In genomic region chr4:94414907-94415306, GRCh38 we compare ENCODE assay signal across 16 cellular contexts. TPM values are rescaled to one million over a fixed set of nuclear protein-coding genes. Genes with fewer than 3 reads are reported as not detected.
DNase-seq lines count a peak whose midpoint lies in the region; ATAC-seq and TF ChIP-seq lines count a peak whose summit lies in the region.
"Had no signal": no experiment of that assay in that cellular context is flagged by ENCODE, and none has a peak within 500 bp of the region (broad histone marks: within the 10 kb centered on the region; RNA-seq: fewer than 3 reads in every experiment).

No MANE protein-coding gene starts in this region.

- no peak for DNase-seq in left ventricle myocardium inferior
- no peak for DNase-seq in right cardiac atrium
- DNase-seq in psoas muscle: no peak
- DNase-seq in uterus: no peak
- no peak for DNase-seq in activated CD4-positive, CD25-positive, alpha-beta regulatory T cell (lab: John Stamatoyannopoulos, UW)
- no peak for DNase-seq in HUDEP-2 (lab: John Stamatoyannopoulos, UW; ENCODE audit: unreplicated experiment in 76 of 76)
- DNase-seq: AML-193; Caco-2; CD4-positive, alpha-beta T cell; GOT3; H7; IMR-90 had no signal

- H3K4me1 ChIP-seq in left ventricle myocardium inferior: peaks cover 55% of the 10 kb centered on the region
- H3K4me1 ChIP-seq in right cardiac atrium (ENCODE audit: control insufficient read depth, insufficient read depth, low read length): peaks cover 2% of the 10 kb centered on the region
- H3K4me1 ChIP-seq in HEK293 (ENCODE audit: control insufficient read depth, insufficient read depth, low read length): no peaks in the 10 kb centered on the region
- peaks cover 44% of the 10 kb centered on the region for H3K4me1 ChIP-seq in psoas muscle
- H3K4me1 ChIP-seq in uterus: peaks cover 5% of the 10 kb centered on the region in 2 donors

- H3K27me3 ChIP-seq in left ventricle myocardium inferior (ENCODE audit: low read depth) (no peaks in the 10 kb centered on the region), right cardiac atrium (ENCODE audit: control insufficient read depth, insufficient read depth) (no peaks in the 10 kb centered on the region), psoas muscle (ENCODE audit: insufficient read depth in 3 of 3, low read length in 2 of 3) (no peaks in the 10 kb centered on the region), uterus (no peaks in the 10 kb centered on the region)

- TF ChIP-seq CTCF in left ventricle myocardium inferior (IDR thresholded peaks at IDR 0.05; ENCODE audit: borderline replicate concordance): no peak
- no peak for TF ChIP-seq CTCF in HEK293 (tag by site-specific recombination; IDR thresholded peaks at IDR 0.05)
- no peak for TF ChIP-seq CTCF in psoas muscle (IDR thresholded peaks at IDR 0.05)
- TF ChIP-seq CTCF in uterus (IDR thresholded peaks at IDR 0.05): no peak

- POLR2A ChIA-PET in HEK293 (lab: Yijun Ruan, JAX): no interaction called here

- H3K4me3 ChIP-seq in left ventricle myocardium inferior: no peak overlapping the region
- H3K4me3 ChIP-seq in right cardiac atrium (ENCODE audit: low read length): no peak overlapping the region
- H3K4me3 ChIP-seq in HEK293 (ENCODE audit: low read depth, low read length): no peak overlapping the region
- peak overlapping the region; percentile 1 for H3K4me3 ChIP-seq in psoas muscle
- no peak overlapping the region for H3K4me3 ChIP-seq in uterus
- H3K4me3 ChIP-seq: K562 had no signal

- 96% methylated on average over 1 of the region's 1 CpG for WGBS in right cardiac atrium
- 95 to 100% (median 99%) methylated on average over 1 of the region's 1 CpG for WGBS in psoas muscle, 3 donors

- H3K9me3 ChIP-seq in left ventricle myocardium inferior (replicated peaks): peaks cover 14% of the 10 kb centered on the region
- H3K9me3 ChIP-seq in right cardiac atrium (ENCODE audit: control insufficient read depth, low read length): no peaks in the 10 kb centered on the region
- no peaks in the 10 kb centered on the region for H3K9me3 ChIP-seq in HEK293 (ENCODE audit: control insufficient read depth, insufficient read depth, low read depth, low read length)
- H3K9me3 ChIP-seq in psoas muscle: peaks cover 4% of the 10 kb centered on the region
- H3K9me3 ChIP-seq in uterus: no peaks in the 10 kb centered on the region
- H3K9me3 ChIP-seq: Caco-2 had no signal

- no peak for ATAC-seq in right cardiac atrium
- ATAC-seq in psoas muscle: no peak

- CTCF ChIA-PET in HEK293 (lab: Yijun Ruan, JAX): no interaction called here

- H3K27ac ChIP-seq in left ventricle myocardium inferior (replicated peaks) (peak overlapping the region; percentile 89), right cardiac atrium (ENCODE audit: low read length) (no peak overlapping the region), HEK293 (ENCODE audit: extremely low read depth, low read depth, low read length) (no peak overlapping the region), psoas muscle (peak overlapping the region; percentile 90), uterus (peak overlapping the region; percentile 83 to 93)
- H3K27ac ChIP-seq: C4-2B, HL-60 had no signal

- TF ChIP-seq POLR2A in uterus (IDR thresholded peaks at IDR 0.05): no peak

- intact Hi-C loops in left ventricle myocardium inferior (cut with micrococcal nuclease): no loop called here
- intact Hi-C loops in right cardiac atrium (cut with DNase I): no loop called here
- intact Hi-C loops in psoas muscle (cut with DNase I): no loop called here
- intact Hi-C loops in uterus (cut with DNase I; ENCODE audit: low total_unique reads): no loop called here

- H3K36me3 ChIP-seq in left ventricle myocardium inferior (no peaks in the 10 kb centered on the region), HEK293 (ENCODE audit: control insufficient read depth in 2 of 2, insufficient read depth in 1 of 2, low read length in 2 of 2) (no peaks in the 10 kb centered on the region), psoas muscle (ENCODE audit: insufficient read depth in 1 of 2, low read depth in 1 of 2) (no peaks in the 10 kb centered on the region), uterus (no peaks in the 10 kb centered on the region)

TF ChIP-seq in HEK293, 187 proteins besides CTCF, POLR2A, EP300 and RAD21:
- TF ChIP-seq ZNF223 (tag by site-specific recombination; IDR thresholded peaks at IDR 0.05) (no peak), SETDB1 (IDR thresholded peaks at IDR 0.05; ENCODE audit: insufficient read length, low read length) (peak; percentile 18)

RNA-seq across cellular contexts. Expression of gene PDLIM5, which starts 36.8 kb away (rescaled TPM):
- total RNA-seq in left ventricle myocardium inferior (982 TPM), right cardiac atrium (100 to 1,000 TPM; 511 to 778 (median 584) TPM), psoas muscle (100 to 1,000 TPM; 459 to 840 (median 509) TPM), uterus (100 to 1,000 TPM in 3 of 4 donors, 10 to 100 TPM in 1; 90.8 to 571 (median 351) TPM)
- polyA plus RNA-seq in right cardiac atrium (407 TPM), psoas muscle (100 to 1,000 TPM; 215 to 533 (median 426) TPM)

Comparison
In these comparisons a context has a peak if more than half of its experiments do, and no peak if none do; other contexts are left out.
1. H3K27ac ChIP-seq: peak in left ventricle myocardium inferior (single experiment), psoas muscle (single experiment) and uterus (2 of 2); none in right cardiac atrium (single experiment) and HEK293 (single experiment).